Comparison of ENCODE assay signal across 26 cellular contexts in genomic region chr4:17894421-17894820, GRCh38.
"Had no signal": no experiment of that assay in that cellular context is flagged by ENCODE, and none has a peak within 500 bp of the region (broad histone marks: within the 10 kb centered on the region; RNA-seq: fewer than 3 reads in every experiment).

No MANE protein-coding gene starts in this region.

- FAIRE-seq: astrocyte, bronchial epithelial cell had no signal

- DNase-seq: activated CD4-positive, alpha-beta memory T cell treated with anti-CD3 and anti-CD28 coated beads, Interleukin-2, amount 10 ng/mL, durations not matched to agents 7 days and 5 days; activated CD4-positive, alpha-beta T cell treated with anti-CD3 and anti-CD28 coated beads for 1 hour; activated CD4-positive, alpha-beta T cell treated with anti-CD3 and anti-CD28 coated beads for 4 hours; activated CD4-positive, alpha-beta T cell treated with anti-CD3 and anti-CD28 coated beads, Interleukin-2, amount 10 ng/mL, durations not matched to agents 7 days and 5 days; activated CD4-positive, alpha-beta T cell treated with anti-CD3 and anti-CD28 coated beads, Interleukin-2, amount 50 U/mL, for 4 hours; activated CD8-positive, alpha-beta memory T cell treated with anti-CD3 and anti-CD28 coated beads, Interleukin-2, amount 50 U/mL, for 48 hours; activated effector memory CD4-positive, alpha-beta T cell treated with Interleukin-2 at 50 U/mL for 16 hours; activated gamma-delta T cell treated with Interleukin-2 at 50 U/mL for 16 hours; activated naive CD4-positive, alpha-beta T cell treated with anti-CD3 and anti-CD28 coated beads, Interleukin-2, amount 50 U/mL, for 16 hours; activated naive CD4-positive, alpha-beta T cell treated with Interleukin-2 at 50 U/mL for 16 hours; activated T-cell treated with anti-CD3 and anti-CD28 coated beads for 4 hours; activated T-cell treated with anti-CD3 and anti-CD28 coated beads, Interleukin-2, amount 50 U/mL, for 24 hours; activated T-cell treated with anti-CD3 and anti-CD28 coated beads, Interleukin-2, amount 50 U/mL, for 72 hours; amniotic stem cell; anterior cingulate cortex; brain microvascular endothelial cell; dorsolateral prefrontal cortex; effector memory CD4-positive, alpha-beta T cell; endodermal cell; erythroblast; foreskin keratinocyte; heart right ventricle; T-helper 2 cell had no signal

- ATAC-seq: activated T-cell treated with anti-CD3 and anti-CD28 coated beads, Interleukin-2, amount 50 U/mL, for 72 hours; foreskin keratinocyte; gastroesophageal sphincter; heart right ventricle had no signal
